ENCODE assay signal across 8 cellular contexts in genomic region chr21:41460578-41461527, GRCh38. TPM values are rescaled to one million over a fixed set of nuclear protein-coding genes. Genes with fewer than 3 reads are reported as not detected.
DNase-seq lines count a peak whose midpoint lies in the region; ATAC-seq and TF ChIP-seq lines count a peak whose summit lies in the region.

No MANE protein-coding gene starts in this region.

- peaks cover 49% of the 10 kb centered on the region for H3K36me3 Mint-ChIP-seq in CD4-positive, alpha-beta T cell (ENCODE audit: low read depth)
- H3K36me3 Mint-ChIP-seq in activated CD4-positive, alpha-beta T cell treated with anti-CD3 and anti-CD28 coated beads for 36 hours (ENCODE audit: low read depth) = peaks cover 13% of the 10 kb centered on the region

- no peaks in the 10 kb centered on the region for H3K9me3 ChIP-seq in CD4-positive, alpha-beta T cell (ENCODE audit: control insufficient read depth, low read length)
- H3K9me3 ChIP-seq in right lobe of liver = no peaks in the 10 kb centered on the region

- 11% methylated on average over 10 of the region's 17 CpGs for WGBS in right lobe of liver (ENCODE audit: insufficient coverage, low coverage, low lambda C conversion rate, missing lambda C conversion rate)

- H3K27me3 Mint-ChIP-seq in CD4-positive, alpha-beta T cell = no peaks in the 10 kb centered on the region
- no peaks in the 10 kb centered on the region for H3K27me3 Mint-ChIP-seq in activated CD4-positive, alpha-beta T cell treated with anti-CD3 and anti-CD28 coated beads for 36 hours

- CTCF ChIA-PET in CD4-positive, alpha-beta T cell (lab: Charles Lee) = interaction anchor here (0.9 to 7.2 kb wide), 3 partner anchors 175 to 181 kb away, joined by 4 to 73 read pairs (median 6); no protein-coding TSS in a partner anchor
- CTCF ChIA-PET in activated CD4-positive, alpha-beta T cell treated with anti-CD3 and anti-CD28 coated beads for 36 hours (lab: Charles Lee) = interaction anchor here (0.6 to 6.7 kb wide), 7 partner anchors 10 to 177 kb away, joined by 3 to 56 read pairs (median 3); no protein-coding TSS in a partner anchor

- H3K27ac ChIP-seq in CD4-positive, alpha-beta T cell (ENCODE audit: low read depth, low read length) = no peak overlapping the region
- H3K27ac ChIP-seq in coronary artery = no peak overlapping the region
- no peak overlapping the region for H3K27ac ChIP-seq in right lobe of liver

- TF ChIP-seq POLR2A in right lobe of liver (IDR thresholded peaks at IDR 0.05) = no peak

- H3K4me1 Mint-ChIP-seq in CD4-positive, alpha-beta T cell (ENCODE audit: low read depth) = peaks cover 5% of the 10 kb centered on the region
- peaks cover 2% of the 10 kb centered on the region for H3K4me1 Mint-ChIP-seq in activated CD4-positive, alpha-beta T cell treated with anti-CD3 and anti-CD28 coated beads for 36 hours

- no peak overlapping the region for H3K4me3 Mint-ChIP-seq in CD4-positive, alpha-beta T cell
- H3K4me3 Mint-ChIP-seq in activated CD4-positive, alpha-beta T cell treated with anti-CD3 and anti-CD28 coated beads for 36 hours = no peak overlapping the region

- intact Hi-C loops in CD4-positive, alpha-beta T cell (cut with DNase I, micrococcal nuclease) = loop anchor here (1.0 kb wide), 1 partner anchor 178 kb away; no protein-coding TSS in a partner anchor
- intact Hi-C loops in activated CD4-positive, alpha-beta T cell treated with anti-CD3 and anti-CD28 coated beads for 36 hours (cut with DNase I, micrococcal nuclease) = loop anchor here (1.0 to 2.0 kb wide), 2 partner anchors 178 to 340 kb away; no protein-coding TSS in a partner anchor
- intact Hi-C loops in right lobe of liver (cut with DNase I) = no loop called here

- H3K27me3 ChIP-seq in CD4-positive, alpha-beta T cell (ENCODE audit: control insufficient read depth, insufficient read depth, low read length) = no peaks in the 10 kb centered on the region
- H3K27me3 ChIP-seq in right lobe of liver = no peaks in the 10 kb centered on the region

- POLR2A ChIA-PET in CD4-positive, alpha-beta T cell (lab: Charles Lee) = interaction anchor here (1.0 to 1.4 kb wide), 2 partner anchors 91 to 178 kb away, joined by 6 to 11 read pairs; no protein-coding TSS in a partner anchor
- POLR2A ChIA-PET in activated CD4-positive, alpha-beta T cell treated with anti-CD3 and anti-CD28 coated beads for 36 hours (lab: Charles Lee) = no interaction called here

- H3K9me3 Mint-ChIP-seq in CD4-positive, alpha-beta T cell = no peaks in the 10 kb centered on the region
- peaks cover 2% of the 10 kb centered on the region for H3K9me3 Mint-ChIP-seq in activated CD4-positive, alpha-beta T cell treated with anti-CD3 and anti-CD28 coated beads for 36 hours (ENCODE audit: low read depth)

- peaks cover 0 to 14% (median 8%) of the 10 kb centered on the region in 4 donors for H3K36me3 ChIP-seq in right lobe of liver

- DNase-seq in CD4-positive, alpha-beta T cell = peak; percentile 30 to 74 (median 44)
- DNase-seq in NCI-H146 treated with DMSO at 0.1 percent for 48 hours (lab: John Stamatoyannopoulos, UW; ENCODE audit: unreplicated experiment) (peak; percentile 2), coronary artery (ENCODE audit: low spot score) (no peak), right lobe of liver (peak; percentile 76 to 85 (median 81))
- DNase-seq in activated CD4-positive, alpha-beta T cell treated with anti-CD3 and anti-CD28 coated beads for 36 hours = peak; percentile 77
- DNase-seq in stimulated activated CD8-positive, alpha-beta memory T cell treated with anti-CD3 and anti-CD28 coated beads, Interleukin-12 subunit alpha, Interleukin-12 subunit beta, amount 100 ng/mL, for 1 hour (ENCODE audit: low read depth) = peak; percentile 29

- H3K4me3 ChIP-seq in coronary artery (no peak overlapping the region), right lobe of liver (no peak overlapping the region)

- ATAC-seq in CD4-positive, alpha-beta T cell (ENCODE audit: poor library complexity) = peak; percentile 61
- peak; percentile 61 for ATAC-seq in GM19438 (IDR thresholded peaks at IDR 0.05; ENCODE audit: low read depth, unreplicated experiment)
- ATAC-seq in activated CD4-positive, alpha-beta T cell treated with anti-CD3 and anti-CD28 coated beads for 36 hours = peak; percentile 79
- ATAC-seq in right lobe of liver = peak; percentile 94 to 98 (median 96)
- ATAC-seq in GM21528 (IDR thresholded peaks at IDR 0.05; ENCODE audit: low FRiP score, unreplicated experiment) = no peak

- H3K4me1 ChIP-seq in right lobe of liver = no peaks in the 10 kb centered on the region

- H3K27ac Mint-ChIP-seq in CD4-positive, alpha-beta T cell = no peak overlapping the region
- no peak overlapping the region for H3K27ac Mint-ChIP-seq in activated CD4-positive, alpha-beta T cell treated with anti-CD3 and anti-CD28 coated beads for 36 hours

- peak; percentile 77 for TF ChIP-seq CTCF in CD4-positive, alpha-beta T cell (IDR thresholded peaks at IDR 0.05)
- peak; percentile 71 for TF ChIP-seq CTCF in coronary artery (IDR thresholded peaks at IDR 0.05)
- TF ChIP-seq CTCF in right lobe of liver (IDR thresholded peaks at IDR 0.05) = peak; percentile 75 to 92 (median 82)

RNA-seq across cellular contexts. Expression of gene MX1, which starts 34.8 kb away (rescaled TPM):
- 10 to 100 TPM; 82.3 to 86.3 TPM for total RNA-seq in CD4-positive, alpha-beta T cell
- 100 to 1,000 TPM; 162 to 169 TPM for total RNA-seq in activated CD4-positive, alpha-beta T cell treated with anti-CD3 and anti-CD28 coated beads for 36 hours
- 10 to 100 TPM in 4 of 6 experiments, 1 to 10 TPM in 2; 6.1 to 25.4 (median 10.5) TPM for total RNA-seq in right lobe of liver

RNA-seq across cellular contexts. Expression of gene TMPRSS2, which starts 47.1 kb away (rescaled TPM):
- total RNA-seq in CD4-positive, alpha-beta T cell = not detected
- total RNA-seq in activated CD4-positive, alpha-beta T cell treated with anti-CD3 and anti-CD28 coated beads for 36 hours = not detected
- 10 to 100 TPM; 19.3 to 53.7 (median 20.8) TPM for total RNA-seq in right lobe of liver

Comparison
In these comparisons a context has a peak if more than half of its experiments do, and no peak if none do; other contexts are left out.
1. RNA of gene TMPRSS2, which starts 47.1 kb away (total RNA-seq): 19.3 to 53.7 TPM in right lobe of liver; not detected in CD4-positive, alpha-beta T cell and not detected in activated CD4-positive, alpha-beta T cell treated with anti-CD3 and anti-CD28 coated beads for 36 hours; every median in the first group is over 10 times any median in the second.
2. intact Hi-C loops: an anchor here in CD4-positive, alpha-beta T cell (1.0 kb wide) and activated CD4-positive, alpha-beta T cell treated with anti-CD3 and anti-CD28 coated beads for 36 hours (1.0 to 2.0 kb wide); none called in right lobe of liver.
3. Peak in every context shown above with its lines, with median percentiles within 50 percentile points of each other: CTCF ChIP-seq.